ENCODE assay signal across 15 cellular contexts in the genomic region with DNA sequence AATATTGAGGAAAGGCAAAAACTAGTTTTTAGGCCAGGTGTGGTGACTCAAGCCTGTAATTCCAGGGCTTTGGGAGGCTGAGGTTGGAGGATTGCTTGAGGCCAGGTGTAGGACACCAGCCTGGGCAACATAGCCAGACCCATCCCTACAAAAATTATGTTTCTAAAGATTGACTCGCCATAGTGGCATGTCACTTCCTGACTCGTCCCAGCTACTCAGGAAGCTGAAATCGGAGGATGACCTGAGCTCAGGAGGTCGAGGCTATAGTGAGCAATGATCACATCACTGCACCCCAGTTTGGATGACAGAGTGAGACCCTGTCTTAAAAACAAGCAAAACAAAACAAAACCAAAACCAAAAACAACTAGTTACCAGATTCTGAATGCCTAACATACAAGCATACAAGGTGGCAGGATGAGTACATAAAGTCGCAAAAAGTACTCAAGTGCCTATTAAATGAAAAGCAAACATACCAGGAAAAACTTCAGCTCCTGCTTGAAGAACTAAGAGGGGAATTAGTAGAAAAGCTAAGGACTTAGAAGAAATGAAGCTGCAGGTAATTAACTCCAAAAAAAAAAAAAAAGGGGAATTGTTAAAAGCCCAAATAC. TPM values are rescaled to one million over a fixed set of nuclear protein-coding genes. Genes with fewer than 3 reads are reported as not detected.
A peak's percentile ranks its signal among the peaks of the same experiment; 100 is the strongest.
DNase-seq lines count a peak whose midpoint lies in the region; ATAC-seq, FAIRE-seq and TF ChIP-seq lines count a peak whose summit lies in the region.
"Had no signal": no experiment of that assay in that cellular context is flagged by ENCODE, and none has a peak within 500 bp of the region (broad histone marks: within the 10 kb centered on the region; RNA-seq: fewer than 3 reads in every experiment).

No MANE protein-coding gene starts in this region.

- no peaks in the 10 kb centered on the region for H4K20me1 ChIP-seq in HepG2 (ENCODE audit: insufficient read depth, low read length)

- H3K4me3 Mint-ChIP-seq in stimulated activated naive B cell treated with anti-CD40 and anti-IgM and Interleukin-4, amounts not matched to agents 10 μg/mL and 1 μg/mL and 100 μg/mL, for 72 hours, result no peak overlapping the region
- H3K4me3 Mint-ChIP-seq: activated B cell treated with CpG ODN at 0.5 μM for 24 hours; effector memory CD8-positive, alpha-beta T cell had no signal

- 88% methylated on average over 5 of the region's 5 CpGs for WGBS in HepG2 (ENCODE audit: low lambda C conversion rate)
- WGBS in right lobe of liver (ENCODE audit: insufficient coverage, low coverage, low lambda C conversion rate, missing lambda C conversion rate), result 63% methylated on average over 5 of the region's 5 CpGs

- no peaks in the 10 kb centered on the region for H3K79me2 ChIP-seq in HepG2 (ENCODE audit: insufficient read depth, low read length)

- H3K4me3 ChIP-seq in HepG2 (replicated peaks in 1 of 3; ENCODE audit: insufficient read depth in 1 of 3, low read depth in 2 of 3, low read length in 3 of 3), result no peak overlapping the region
- H3K4me3 ChIP-seq in right lobe of liver, result no peak overlapping the region
- no peak overlapping the region for H3K4me3 ChIP-seq in RWPE2 (ENCODE audit: severe bottlenecking)
- H3K4me3 ChIP-seq in fibroblast of mammary gland (ENCODE audit: control insufficient read depth, low read depth, low read length), result no peak overlapping the region
- H3K4me3 ChIP-seq: BLaER1 treated with 17β-estradiol and CSF1 and Interleukin-3, amounts not matched to agents 10 nM and 100 nM; vagina had no signal

- TF ChIP-seq POLR2A in HepG2 (IDR thresholded peaks at IDR 0.05; ENCODE audit: insufficient read depth in 1 of 2, low read depth in 2 of 2, low read length in 2 of 2) (no peak), right lobe of liver (IDR thresholded peaks at IDR 0.05) (no peak)

- DNase-seq in HepG2 (ENCODE audit: low spot score) (no peak), right lobe of liver (no peak), RWPE2 (ENCODE audit: low spot score) (no peak), fibroblast of mammary gland (ENCODE audit: low read depth) (peak; percentile 59), SK-N-DZ (ENCODE audit: low spot score) (no peak), NCI-H1048 (lab: John Stamatoyannopoulos, UW) (no peak)
- DNase-seq in stimulated activated naive B cell treated with anti-CD40 and anti-IgM and Interleukin-4, amounts not matched to agents 10 μg/mL and 1 μg/mL and 100 μg/mL, for 72 hours, result no peak
- no peak for DNase-seq in activated effector memory CD4-positive, alpha-beta T cell treated with anti-CD3 and anti-CD28 coated beads, Interleukin-2, amount 50 U/mL, for 16 hours
- DNase-seq: activated B cell treated with CpG ODN at 0.5 μM for 24 hours; amniotic stem cell; effector memory CD8-positive, alpha-beta T cell; KBM-7; NCI-H2171 had no signal

- peaks cover 38 to 45% of the 10 kb centered on the region in 2 donors for H3K36me3 Mint-ChIP-seq in stimulated activated naive B cell treated with anti-CD40 and anti-IgM and Interleukin-4, amounts not matched to agents 10 μg/mL and 1 μg/mL and 100 μg/mL, for 72 hours

- FAIRE-seq in HepG2 (lab: Jason Lieb, UNC), result no peak

- BruUV-seq in HepG2 (replicated peaks; lab: Mats Ljungman, UMichigan), result no TSS peak

- TF ChIP-seq CTCF in HepG2 (CRISPR knock-in tag; IDR thresholded peaks at IDR 0.05) (no peak), right lobe of liver (IDR thresholded peaks at IDR 0.05) (no peak), RWPE2 (IDR thresholded peaks at IDR 0.05; ENCODE audit: poor library complexity, severe bottlenecking) (no peak), fibroblast of mammary gland (conservative IDR thresholded peaks at IDR 0.05; ENCODE audit: control insufficient read depth, insufficient read depth, low read depth, low read length) (no peak)

- H2AFZ ChIP-seq in HepG2 (ENCODE audit: low read length), result no peak overlapping the region

- H3K27ac ChIP-seq in HepG2 (ENCODE audit: extremely low read length, insufficient read depth, low read length) (no peak overlapping the region), right lobe of liver (no peak overlapping the region), RWPE2 (ENCODE audit: poor library complexity, severe bottlenecking) (peak overlapping the region; percentile 35)
- H3K27ac ChIP-seq: vagina had no signal

- intact Hi-C loops in HepG2 (cut with micrococcal nuclease; ENCODE audit: unreplicated experiment) (no loop called here), right lobe of liver (cut with DNase I) (no loop called here)

- POLR2A ChIA-PET in HepG2 (lab: Yijun Ruan, JAX), result no interaction called here

- peak overlapping the region; percentile 75 for H3K27ac Mint-ChIP-seq in stimulated activated naive B cell treated with anti-CD40 and anti-IgM and Interleukin-4, amounts not matched to agents 10 μg/mL and 1 μg/mL and 100 μg/mL, for 72 hours
- H3K27ac Mint-ChIP-seq: activated B cell treated with CpG ODN at 0.5 μM for 24 hours had no signal

- H3K9ac ChIP-seq in HepG2 (ENCODE audit: insufficient read depth, low read depth, low read length), result no peak overlapping the region
- H3K9ac ChIP-seq: BLaER1 treated with 17β-estradiol and CSF1 and Interleukin-3, amounts not matched to agents 10 nM and 100 nM had no signal

- H3K27me3 ChIP-seq in HepG2 (ENCODE audit: control insufficient read depth in 1 of 2, insufficient read depth in 2 of 2, low read length in 2 of 2) (no peaks in the 10 kb centered on the region), right lobe of liver (no peaks in the 10 kb centered on the region), RWPE2 (ENCODE audit: insufficient read depth, poor library complexity, severe bottlenecking) (no peaks in the 10 kb centered on the region)
- H3K27me3 ChIP-seq: BLaER1 treated with 17β-estradiol and CSF1 and Interleukin-3, amounts not matched to agents 10 nM and 100 nM; vagina had no signal

- in situ Hi-C loops in HepG2 (cut with HindIII; ENCODE audit: extremely low pct_ligation_motif_present, low pct_unique_long_range_greater_than_20kb), result no loop called here

- H3K4me1 ChIP-seq in HepG2 (ENCODE audit: insufficient read depth, low read length) (no peaks in the 10 kb centered on the region), right lobe of liver (no peaks in the 10 kb centered on the region), RWPE2 (ENCODE audit: insufficient read depth, poor library complexity, severe bottlenecking) (peaks cover 3% of the 10 kb centered on the region)
- H3K4me1 ChIP-seq: vagina had no signal

- H3K36me3 ChIP-seq in HepG2 (replicated peaks in 1 of 2; ENCODE audit: control insufficient read depth in 1 of 2, insufficient read depth in 2 of 2, low read length in 2 of 2) (peaks cover 7 to 39% of the 10 kb centered on the region in 2 experiments; a peak in 4 of 5 replicates), right lobe of liver (peaks cover 0 to 23% (median 7%) of the 10 kb centered on the region in 4 donors), RWPE2 (ENCODE audit: low read depth) (peaks cover 66% of the 10 kb centered on the region)

- no peak for TF ChIP-seq EP300 in HepG2 (IDR thresholded peaks at IDR 0.05; ENCODE audit: low read depth in 2 of 2, low read length in 2 of 2)
- TF ChIP-seq EP300 in HepG2 (CRISPR knock-in tag; IDR thresholded peaks at IDR 0.05; ENCODE audit: borderline replicate concordance), result no peak

- no peak for ATAC-seq in HepG2
- no peak for ATAC-seq in right lobe of liver
- ATAC-seq in RWPE2 (ENCODE audit: low read depth), result peak; percentile 63
- ATAC-seq in stimulated activated naive B cell treated with anti-CD40 and anti-IgM and Interleukin-4, amounts not matched to agents 10 μg/mL and 1 μg/mL and 100 μg/mL, for 72 hours (replicated peaks), result no peak
- ATAC-seq: effector memory CD8-positive, alpha-beta T cell had no signal

- CTCF ChIA-PET in HepG2 (lab: Yijun Ruan, JAX; ENCODE audit: low intra/inter-chr PET ratio, low total read pairs), result no interaction called here

- no peak overlapping the region for H3K4me2 ChIP-seq in HepG2 (ENCODE audit: low read depth, low read length)

- no peak for TF ChIP-seq RAD21 in HepG2 (CRISPR knock-in tag; IDR thresholded peaks at IDR 0.05)

- H3K9me3 ChIP-seq in HepG2 (ENCODE audit: low read length) (no peaks in the 10 kb centered on the region), right lobe of liver (no peaks in the 10 kb centered on the region), RWPE2 (ENCODE audit: severe bottlenecking) (no peaks in the 10 kb centered on the region)
- H3K9me3 ChIP-seq: BLaER1 treated with 17β-estradiol and CSF1 and Interleukin-3, amounts not matched to agents 10 nM and 100 nM; vagina had no signal

- no peaks in the 10 kb centered on the region for H3K9me3 Mint-ChIP-seq in stimulated activated naive B cell treated with anti-CD40 and anti-IgM and Interleukin-4, amounts not matched to agents 10 μg/mL and 1 μg/mL and 100 μg/mL, for 72 hours
- H3K9me3 Mint-ChIP-seq: activated B cell treated with CpG ODN at 0.5 μM for 24 hours; effector memory CD8-positive, alpha-beta T cell had no signal

- no peaks in the 10 kb centered on the region for H3K27me3 Mint-ChIP-seq in stimulated activated naive B cell treated with anti-CD40 and anti-IgM and Interleukin-4, amounts not matched to agents 10 μg/mL and 1 μg/mL and 100 μg/mL, for 72 hours
- H3K27me3 Mint-ChIP-seq: activated B cell treated with CpG ODN at 0.5 μM for 24 hours; effector memory CD8-positive, alpha-beta T cell had no signal

- H3K4me1 Mint-ChIP-seq in stimulated activated naive B cell treated with anti-CD40 and anti-IgM and Interleukin-4, amounts not matched to agents 10 μg/mL and 1 μg/mL and 100 μg/mL, for 72 hours, result peaks cover 9 to 28% of the 10 kb centered on the region in 2 donors

RNA-seq across cellular contexts. Expression of a gene that starts 14.1 kb away (rescaled TPM):
- total RNA-seq in HepG2 (2016; rRNA removed; fragmentation: Illumina TruSeq; extraction: Trizol) (8.9 and 10.4 TPM in 2 replicates), right lobe of liver (1 to 10 TPM; 5.3 to 7.9 (median 6.2) TPM)
- total RNA-seq in HepG2 (2016; cell fraction: cytosol; rRNA removed; fragmentation: Illumina TruSeq; extraction: Trizol; ENCODE audit: low read depth), result 14.2 and 15.4 TPM in 2 replicates
- total RNA-seq in HepG2 (2016; cell fraction: insoluble cytoplasmic fraction; rRNA removed; fragmentation: Illumina TruSeq; extraction: Trizol), result 8.5 and 9.2 TPM in 2 replicates
- total RNA-seq in HepG2 (2016; cell fraction: membrane; rRNA removed; fragmentation: Illumina TruSeq; extraction: Trizol), result 6.4 and 7.2 TPM in 2 replicates
- 10.8 and 11.7 TPM in 2 replicates for total RNA-seq in HepG2 (2016; cell fraction: nucleus; rRNA removed; fragmentation: Illumina TruSeq; extraction: Trizol)
- polyA plus RNA-seq in HepG2 (2011; rRNA removed), result 3.0 and 3.4 TPM in 2 replicates
- 1.4 and 1.9 TPM in 2 replicates for polyA plus RNA-seq in HepG2 (2011; cell fraction: cytosol; rRNA removed)
- 5.8 and 7.1 TPM in 2 replicates for polyA plus RNA-seq in HepG2 (2011; cell fraction: nucleus; rRNA removed)
- polyA plus RNA-seq in HepG2 (2012), result 3.2 and 3.4 TPM in 2 replicates
- 0.38 and 0.57 TPM in 2 replicates for polyA plus RNA-seq in HepG2 (2016; cell fraction: cytosol; fragmentation: Illumina TruSeq; extraction: Trizol; ENCODE audit: low read depth)
- 5.1 and 6.1 TPM in 2 replicates for polyA plus RNA-seq in HepG2 (2016; cell fraction: insoluble cytoplasmic fraction; fragmentation: Illumina TruSeq; extraction: Trizol; ENCODE audit: low read depth)
- 1.7 and 1.9 TPM in 2 replicates for polyA plus RNA-seq in HepG2 (2016; cell fraction: membrane; fragmentation: Illumina TruSeq; extraction: Trizol; ENCODE audit: low read depth)
- polyA plus RNA-seq in HepG2 (2016; cell fraction: nucleus; fragmentation: Illumina TruSeq; extraction: Trizol; ENCODE audit: insufficient read depth, low read depth), result 7.1 and 7.4 TPM in 2 replicates
- 23.8 and 53.0 TPM in 2 replicates for polyA minus RNA-seq in HepG2 (2011; rRNA and poly(A)+ RNA removed; ENCODE audit: low replicate concordance)
- polyA minus RNA-seq in HepG2 (2011; cell fraction: cytosol; rRNA and poly(A)+ RNA removed), result 4.0 and 5.1 TPM in 2 replicates
- 17.5 and 21.4 TPM in 2 replicates for polyA minus RNA-seq in HepG2 (2011; cell fraction: nucleus; rRNA and poly(A)+ RNA removed)
- 8.1 and 12.5 TPM in 2 replicates for polyA plus RNA-seq in SK-N-DZ (2014; cell fraction: cytosol; rRNA removed)
- 7.0 and 9.4 TPM in 2 replicates for polyA plus RNA-seq in SK-N-DZ (2014; cell fraction: nucleus; rRNA removed)

RNA-seq across cellular contexts. Expression of a gene that starts 34.0 kb away (rescaled TPM):
- total RNA-seq in HepG2 (2016; rRNA removed; fragmentation: Illumina TruSeq; extraction: Trizol) (19.3 and 20.9 TPM in 2 replicates), right lobe of liver (10 to 100 TPM in 3 of 6 experiments, 1 to 10 TPM in 3; 7.1 to 13.2 (median 10.0) TPM)
- total RNA-seq in HepG2 (2016; cell fraction: cytosol; rRNA removed; fragmentation: Illumina TruSeq; extraction: Trizol; ENCODE audit: low read depth), result 2.7 and 2.9 TPM in 2 replicates
- 15.5 and 23.4 TPM in 2 replicates for total RNA-seq in HepG2 (2016; cell fraction: insoluble cytoplasmic fraction; rRNA removed; fragmentation: Illumina TruSeq; extraction: Trizol)
- 7.4 and 7.5 TPM in 2 replicates for total RNA-seq in HepG2 (2016; cell fraction: membrane; rRNA removed; fragmentation: Illumina TruSeq; extraction: Trizol)
- total RNA-seq in HepG2 (2016; cell fraction: nucleus; rRNA removed; fragmentation: Illumina TruSeq; extraction: Trizol), result 14.8 and 18.0 TPM in 2 replicates
- 9.1 and 12.5 TPM in 2 replicates for polyA plus RNA-seq in HepG2 (2011; rRNA removed)
- polyA plus RNA-seq in HepG2 (2011; cell fraction: cytosol; rRNA removed), result 8.6 and 11.7 TPM in 2 replicates
- polyA plus RNA-seq in HepG2 (2011; cell fraction: nucleus; rRNA removed), result 18.1 and 20.6 TPM in 2 replicates
- 12.3 and 12.4 TPM in 2 replicates for polyA plus RNA-seq in HepG2 (2012)
- polyA plus RNA-seq in HepG2 (2016; cell fraction: cytosol; fragmentation: Illumina TruSeq; extraction: Trizol; ENCODE audit: low read depth), result 1.3 and 1.6 TPM in 2 replicates
- 12.4 and 15.3 TPM in 2 replicates for polyA plus RNA-seq in HepG2 (2016; cell fraction: insoluble cytoplasmic fraction; fragmentation: Illumina TruSeq; extraction: Trizol; ENCODE audit: low read depth)
- polyA plus RNA-seq in HepG2 (2016; cell fraction: membrane; fragmentation: Illumina TruSeq; extraction: Trizol; ENCODE audit: low read depth), result 2.8 and 3.9 TPM in 2 replicates
- polyA plus RNA-seq in HepG2 (2016; cell fraction: nucleus; fragmentation: Illumina TruSeq; extraction: Trizol; ENCODE audit: insufficient read depth, low read depth), result 16.8 and 26.8 TPM in 2 replicates
- 25.0 and 32.5 TPM in 2 replicates for polyA minus RNA-seq in HepG2 (2011; rRNA and poly(A)+ RNA removed; ENCODE audit: low replicate concordance)
- 13.9 and 18.6 TPM in 2 replicates for polyA minus RNA-seq in HepG2 (2011; cell fraction: cytosol; rRNA and poly(A)+ RNA removed)
- polyA minus RNA-seq in HepG2 (2011; cell fraction: nucleus; rRNA and poly(A)+ RNA removed), result 38.4 and 52.6 TPM in 2 replicates
- 15.7 and 20.7 TPM in 2 replicates for polyA plus RNA-seq in SK-N-DZ (2014; cell fraction: cytosol; rRNA removed)
- 17.6 and 21.2 TPM in 2 replicates for polyA plus RNA-seq in SK-N-DZ (2014; cell fraction: nucleus; rRNA removed)

RNA-seq across cellular contexts. Expression of a gene that starts 35.2 kb away (rescaled TPM):
- total RNA-seq in HepG2 (2016; rRNA removed; fragmentation: Illumina TruSeq; extraction: Trizol) (0.97 and 1.1 TPM in 2 replicates), right lobe of liver (1 to 10 TPM in 1 of 6 experiments, under 1 TPM in 5; 0.06 to 1.4 (median 0.44) TPM)
- 0.09 and 0.61 TPM in 2 replicates for total RNA-seq in HepG2 (2016; cell fraction: cytosol; rRNA removed; fragmentation: Illumina TruSeq; extraction: Trizol; ENCODE audit: low read depth)
- 0.82 and 1.1 TPM in 2 replicates for total RNA-seq in HepG2 (2016; cell fraction: insoluble cytoplasmic fraction; rRNA removed; fragmentation: Illumina TruSeq; extraction: Trizol)
- 0.24 and 0.49 TPM in 2 replicates for total RNA-seq in HepG2 (2016; cell fraction: membrane; rRNA removed; fragmentation: Illumina TruSeq; extraction: Trizol)
- total RNA-seq in HepG2 (2016; cell fraction: nucleus; rRNA removed; fragmentation: Illumina TruSeq; extraction: Trizol), result 0.43 and 0.53 TPM in 2 replicates
- 0.51 and 0.55 TPM in 2 replicates for polyA plus RNA-seq in HepG2 (2011; rRNA removed)
- polyA plus RNA-seq in HepG2 (2011; cell fraction: cytosol; rRNA removed), result 0.51 and 0.69 TPM in 2 replicates
- polyA plus RNA-seq in HepG2 (2011; cell fraction: nucleus; rRNA removed), result 0.42 and 0.66 TPM in 2 replicates
- 0.97 and 1.6 TPM in 2 replicates for polyA plus RNA-seq in HepG2 (2012)
- polyA plus RNA-seq in HepG2 (2016; cell fraction: cytosol; fragmentation: Illumina TruSeq; extraction: Trizol; ENCODE audit: low read depth), result 0.28 TPM in 1 of 2 replicates, not detected in the other
- 0.74 and 1.1 TPM in 2 replicates for polyA plus RNA-seq in HepG2 (2016; cell fraction: insoluble cytoplasmic fraction; fragmentation: Illumina TruSeq; extraction: Trizol; ENCODE audit: low read depth)
- polyA plus RNA-seq in HepG2 (2016; cell fraction: membrane; fragmentation: Illumina TruSeq; extraction: Trizol; ENCODE audit: low read depth), result 0.17 and 0.31 TPM in 2 replicates
- 0.93 and 1.4 TPM in 2 replicates for polyA plus RNA-seq in HepG2 (2016; cell fraction: nucleus; fragmentation: Illumina TruSeq; extraction: Trizol; ENCODE audit: insufficient read depth, low read depth)
- 0.16 and 1.4 TPM in 2 replicates for polyA minus RNA-seq in HepG2 (2011; rRNA and poly(A)+ RNA removed; ENCODE audit: low replicate concordance)
- polyA minus RNA-seq in HepG2 (2011; cell fraction: cytosol; rRNA and poly(A)+ RNA removed), result 0.62 and 1.7 TPM in 2 replicates
- 0.77 and 1.2 TPM in 2 replicates for polyA minus RNA-seq in HepG2 (2011; cell fraction: nucleus; rRNA and poly(A)+ RNA removed)
- 2.9 and 3.3 TPM in 2 replicates for polyA plus RNA-seq in SK-N-DZ (2014; cell fraction: cytosol; rRNA removed)
- 0.83 and 1.5 TPM in 2 replicates for polyA plus RNA-seq in SK-N-DZ (2014; cell fraction: nucleus; rRNA removed)
